8 cellular contexts compared by ENCODE assay signal in genomic region chr6:108875161-108875555, GRCh38. TPM values are rescaled to one million over a fixed set of nuclear protein-coding genes. Genes with fewer than 3 reads are reported as not detected.
A peak's percentile ranks its signal among the peaks of the same experiment; 100 is the strongest.
DNase-seq lines count a peak whose midpoint lies in the region; ATAC-seq and TF ChIP-seq lines count a peak whose summit lies in the region.

No MANE protein-coding gene starts in this region.

- no peaks in the 10 kb centered on the region for H3K36me3 ChIP-seq in Karpas-422 (ENCODE audit: insufficient read depth, low read length)
- no peaks in the 10 kb centered on the region for H3K36me3 ChIP-seq in neural progenitor cell

- peak overlapping the region in 6 of 10 donors; percentile 4 to 81 (median 28) for H3K27ac Mint-ChIP-seq in naive thymus-derived CD8-positive, alpha-beta T cell
- H3K27ac Mint-ChIP-seq in nephron progenitor cell (no peak overlapping the region), neural progenitor cell (no peak overlapping the region)

- H2AFZ ChIP-seq in Karpas-422 (ENCODE audit: low read length) (no peak overlapping the region), neural progenitor cell (replicated peaks) (no peak overlapping the region)

- DNase-seq in Karpas-422 (no peak), nephron progenitor cell (no peak), glomerular visceral epithelial cell (ENCODE audit: extremely low spot score) (no peak), inferior parietal cortex (ENCODE audit: extremely low spot score) (no peak), neural progenitor cell (ENCODE audit: low spot score) (no peak)
- no peak for DNase-seq in naive thymus-derived CD8-positive, alpha-beta T cell

- H3K9me3 Mint-ChIP-seq in naive thymus-derived CD8-positive, alpha-beta T cell: no peaks in the 10 kb centered on the region
- H3K9me3 Mint-ChIP-seq in nephron progenitor cell (no peaks in the 10 kb centered on the region), neural progenitor cell (no peaks in the 10 kb centered on the region)

- ATAC-seq in GM18517 (IDR thresholded peaks at IDR 0.05; ENCODE audit: unreplicated experiment): peak; percentile 15
- ATAC-seq in GM21619 (IDR thresholded peaks at IDR 0.05; ENCODE audit: unreplicated experiment): peak; percentile 30
- no peak for ATAC-seq in naive thymus-derived CD8-positive, alpha-beta T cell

- H3F3A ChIP-seq in neural progenitor cell (ENCODE audit: low read depth): peaks cover 22% of the 10 kb centered on the region

- H3K27ac ChIP-seq in Karpas-422 (ENCODE audit: low read length) (no peak overlapping the region), neural progenitor cell (no peak overlapping the region)

- H4K20me1 ChIP-seq in Karpas-422 (ENCODE audit: insufficient read depth, low read depth, low read length): no peaks in the 10 kb centered on the region
- H4K20me1 ChIP-seq in neural progenitor cell (ENCODE audit: low read depth): no peaks in the 10 kb centered on the region

- peaks cover 18 to 43% (median 33%) of the 10 kb centered on the region in 3 donors for H3K36me3 Mint-ChIP-seq in naive thymus-derived CD8-positive, alpha-beta T cell
- peaks cover 17% of the 10 kb centered on the region for H3K36me3 Mint-ChIP-seq in nephron progenitor cell (ENCODE audit: low read depth)
- peaks cover 26% of the 10 kb centered on the region for H3K36me3 Mint-ChIP-seq in neural progenitor cell

- H3K9me3 ChIP-seq in Karpas-422 (ENCODE audit: low read length) (no peaks in the 10 kb centered on the region), neural progenitor cell (ENCODE audit: low read depth) (no peaks in the 10 kb centered on the region)

- H3K4me2 ChIP-seq in Karpas-422 (ENCODE audit: low read depth, low read length, poor library complexity, severe bottlenecking): peak overlapping the region; percentile 35
- no peak overlapping the region for H3K4me2 ChIP-seq in neural progenitor cell

- H3K4me1 ChIP-seq in Karpas-422 (ENCODE audit: low read length) (peaks cover 14% of the 10 kb centered on the region), neural progenitor cell (peaks cover 29% of the 10 kb centered on the region)

- H3K4me3 ChIP-seq in Karpas-422 (ENCODE audit: low read length): no peak overlapping the region
- no peak overlapping the region for H3K4me3 ChIP-seq in neural progenitor cell

- 0 out of 2 replicates have a peak, but pooled peaks cover 4% of the 10 kb centered on the region for H3K9me2 ChIP-seq in Karpas-422 (replicated peaks; ENCODE audit: insufficient read depth, low read length)

- peaks cover 15 to 50% (median 36%) of the 10 kb centered on the region in 4 donors for H3K4me1 Mint-ChIP-seq in naive thymus-derived CD8-positive, alpha-beta T cell
- H3K4me1 Mint-ChIP-seq in nephron progenitor cell (peaks cover 18% of the 10 kb centered on the region), neural progenitor cell (peaks cover 19% of the 10 kb centered on the region)

- H3K9ac ChIP-seq in Karpas-422 (ENCODE audit: low read length) (no peak overlapping the region), neural progenitor cell (no peak overlapping the region)

- TF ChIP-seq CTCF in nephron progenitor cell (IDR thresholded peaks at IDR 0.05) (no peak), neural progenitor cell (IDR thresholded peaks at IDR 0.05) (no peak)

- H3K27me3 ChIP-seq in Karpas-422 (ENCODE audit: low read length): no peaks in the 10 kb centered on the region
- no peaks in the 10 kb centered on the region for H3K27me3 ChIP-seq in neural progenitor cell

- H3K79me2 ChIP-seq in Karpas-422 (ENCODE audit: low read length) (no peaks in the 10 kb centered on the region), neural progenitor cell (ENCODE audit: low read depth) (no peaks in the 10 kb centered on the region)

- peak overlapping the region in 6 of 10 donors; percentile 10 to 61 (median 40) for H3K4me3 Mint-ChIP-seq in naive thymus-derived CD8-positive, alpha-beta T cell
- no peak overlapping the region for H3K4me3 Mint-ChIP-seq in nephron progenitor cell
- no peak overlapping the region for H3K4me3 Mint-ChIP-seq in neural progenitor cell

- POLR2A ChIA-PET in naive thymus-derived CD8-positive, alpha-beta T cell (lab: Charles Lee): interaction anchor here (0.7 kb wide), 1 partner anchor 54 kb away, joined by 4 read pairs; no protein-coding TSS in a partner anchor

- H3K27me3 Mint-ChIP-seq in naive thymus-derived CD8-positive, alpha-beta T cell: no peaks in the 10 kb centered on the region
- H3K27me3 Mint-ChIP-seq in nephron progenitor cell (ENCODE audit: low read depth, poor library complexity) (peaks cover 3% of the 10 kb centered on the region), neural progenitor cell (ENCODE audit: insufficient read depth, low read depth) (peaks cover 2% of the 10 kb centered on the region)

RNA-seq across cellular contexts. Expression of gene ARMC2, which starts 26.9 kb away (rescaled TPM):
- total RNA-seq in Karpas-422 (2014; rRNA removed; shearing (Covaris generic); ENCODE audit: low replicate concordance): 1.0 and 1.2 TPM in 2 replicates
- total RNA-seq in naive thymus-derived CD8-positive, alpha-beta T cell: 1 to 10 TPM; 7.6 to 9.4 TPM
- polyA plus RNA-seq in naive thymus-derived CD8-positive, alpha-beta T cell: 1 to 10 TPM; 2.4 to 4.9 (median 2.8) TPM
- total RNA-seq in neural progenitor cell (ENCODE audit: low replicate concordance): 2.9 and 3.7 TPM in 2 replicates

Comparison
In these comparisons a context has a peak if more than half of its experiments do, and no peak if none do; other contexts are left out.
1. ATAC-seq: peak in GM18517 (single experiment) and GM21619 (single experiment); none in naive thymus-derived CD8-positive, alpha-beta T cell (0 of 2).
2. H3K27ac Mint-ChIP-seq: peak in naive thymus-derived CD8-positive, alpha-beta T cell (6 of 10); none in nephron progenitor cell (single experiment) and neural progenitor cell (single experiment).
3. H3K4me3 Mint-ChIP-seq: peak in naive thymus-derived CD8-positive, alpha-beta T cell (6 of 10); none in nephron progenitor cell (single experiment) and neural progenitor cell (single experiment).